In the genomic region with DNA sequence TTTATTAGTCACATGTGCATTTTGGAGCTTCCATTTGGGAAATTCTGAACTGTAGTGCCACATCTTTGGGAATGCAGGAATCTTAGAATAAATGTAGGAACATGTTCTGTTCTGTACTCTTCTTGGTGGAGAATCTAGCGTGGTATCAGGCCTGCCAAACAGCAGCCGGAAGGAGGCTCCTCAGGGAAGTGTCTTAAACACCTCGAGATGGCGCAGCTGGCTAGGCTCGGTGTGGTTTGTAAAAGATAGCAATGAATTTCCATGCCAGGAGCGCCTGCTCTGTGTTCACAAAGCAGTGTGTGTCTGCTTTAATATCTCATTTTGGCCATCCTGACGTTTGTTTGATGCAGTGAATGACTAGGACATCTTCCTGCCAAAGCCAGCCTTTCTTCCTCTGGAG, we compare ENCODE assay signal across 29 cellular contexts.
"Had no signal": no experiment of that assay in that cellular context is flagged by ENCODE, and none has a peak within 500 bp of the region (broad histone marks: within the 10 kb centered on the region; RNA-seq: fewer than 3 reads in every experiment).

No MANE protein-coding gene starts in this region.

- H3K4me1 ChIP-seq: body of pancreas, Peyer's patch, SJSA1 had no signal

- DNase-seq: activated CD4-positive, alpha-beta T cell treated with anti-CD3 and anti-CD28 coated beads for 36 hours; activated CD4-positive, alpha-beta T cell treated with anti-CD3 and anti-CD28 coated beads, Interleukin-2, amount 10 ng/mL, durations not matched to agents 7 days and 5 days; activated CD4-positive, alpha-beta T cell treated with anti-CD3 and anti-CD28 coated beads, Interleukin-2, amount 50 U/mL, for 48 hours; activated CD8-positive, alpha-beta T cell treated with anti-CD3 and anti-CD28 coated beads, Interleukin-2, amount 10 ng/mL, durations not matched to agents 7 days and 5 days; activated gamma-delta T cell; activated naive CD4-positive, alpha-beta T cell treated with Interleukin-2 at 50 U/mL for 16 hours; activated naive CD8-positive, alpha-beta T cell treated with anti-CD3 and anti-CD28 coated beads, Interleukin-2, amount 10 ng/mL, durations not matched to agents 7 days and 5 days; activated T-cell treated with anti-CD3 and anti-CD28 coated beads, Interleukin-2, amount 50 U/mL, for 24 hours; body of pancreas; caudate nucleus; NCI-H1105; NCI-H1417 treated with DMSO at 0.1 percent for 48 hours; NCI-H187 treated with DMSO at 0.1 percent for 48 hours; NCI-H2081; NCI-H345; NCI-H526; NCI-H748 treated with DMSO at 0.1 percent for 48 hours; NK-92 treated with Interleukin-12 subunit alpha and Interleukin-12 subunit beta, amount 100 ng/mL, for 24 hours; PC-3; Peyer's patch; RPMI8226; SHP77 treated with DMSO at 0.1 percent for 48 hours; SK-N-SH had no signal

- H3K27me3 Mint-ChIP-seq: activated CD4-positive, alpha-beta T cell treated with anti-CD3 and anti-CD28 coated beads for 36 hours; activated CD4-positive, alpha-beta T cell treated with anti-CD3 and anti-CD28 coated beads, Interleukin-2, amount 10 ng/mL, durations not matched to agents 7 days and 5 days; activated naive CD4-positive, alpha-beta T cell treated with anti-CD3 and anti-CD28 coated beads, Interleukin-2, amount 50 U/mL, for 24 hours; activated naive CD8-positive, alpha-beta T cell treated with anti-CD3 and anti-CD28 coated beads, Interleukin-2, amount 10 ng/mL, durations not matched to agents 7 days and 5 days; activated T-cell treated with anti-CD3 and anti-CD28 coated beads, Interleukin-2, amount 50 U/mL, for 24 hours had no signal

- H3K4me1 Mint-ChIP-seq: activated CD4-positive, alpha-beta T cell treated with anti-CD3 and anti-CD28 coated beads for 36 hours; activated naive CD4-positive, alpha-beta T cell treated with anti-CD3 and anti-CD28 coated beads, Interleukin-2, amount 50 U/mL, for 24 hours; activated naive CD8-positive, alpha-beta T cell treated with anti-CD3 and anti-CD28 coated beads, Interleukin-2, amount 10 ng/mL, durations not matched to agents 7 days and 5 days had no signal

- H3K27ac ChIP-seq: KMS-11, Peyer's patch, SJSA1 had no signal

- H3K9me3 Mint-ChIP-seq: activated CD4-positive, alpha-beta T cell treated with anti-CD3 and anti-CD28 coated beads, Interleukin-2, amount 10 ng/mL, durations not matched to agents 7 days and 5 days; activated naive CD4-positive, alpha-beta T cell treated with anti-CD3 and anti-CD28 coated beads, Interleukin-2, amount 50 U/mL, for 24 hours; activated naive CD8-positive, alpha-beta T cell treated with anti-CD3 and anti-CD28 coated beads, Interleukin-2, amount 10 ng/mL, durations not matched to agents 7 days and 5 days; activated T-cell treated with anti-CD3 and anti-CD28 coated beads, Interleukin-2, amount 50 U/mL, for 24 hours; activated T-helper 2 cell treated with anti-CD3 and anti-CD28 coated beads, Interferon-gamma antibody, Interleukin-2, Interleukin-4, amounts not matched to agents 10 μg/mL and 5 μg/mL and 100 μg/mL, durations not matched to agents 14 hours and 24 hours and 36 hours; T-helper 1 cell treated with Interleukin-12 subunit alpha and Interleukin-12 subunit beta and Interleukin-4 antibody, amounts not matched to agents 30 μg/mL and 1 μg/mL, for 36 hours; T-helper 2 cell treated with Interferon-gamma antibody and Interleukin-4, amounts not matched to agents 5 μg/mL and 100 μg/mL, for 36 hours had no signal

- H3K9me3 ChIP-seq: body of pancreas, Peyer's patch, SJSA1, SK-N-SH had no signal

- H3K27me3 ChIP-seq: body of pancreas, Peyer's patch, SJSA1 had no signal

- H3K4me3 Mint-ChIP-seq: activated CD4-positive, alpha-beta T cell treated with anti-CD3 and anti-CD28 coated beads for 36 hours; activated CD4-positive, alpha-beta T cell treated with anti-CD3 and anti-CD28 coated beads, Interleukin-2, amount 10 ng/mL, durations not matched to agents 7 days and 5 days; activated CD8-positive, alpha-beta T cell treated with anti-CD3 and anti-CD28 coated beads, Interleukin-2, amount 10 ng/mL, durations not matched to agents 7 days and 5 days; activated naive CD4-positive, alpha-beta T cell treated with anti-CD3 and anti-CD28 coated beads, Interleukin-2, amount 50 U/mL, for 24 hours; activated naive CD8-positive, alpha-beta T cell treated with anti-CD3 and anti-CD28 coated beads, Interleukin-2, amount 10 ng/mL, durations not matched to agents 7 days and 5 days; activated T-cell treated with anti-CD3 and anti-CD28 coated beads, Interleukin-2, amount 50 U/mL, for 24 hours; T-helper 1 cell treated with Interleukin-12 subunit alpha and Interleukin-12 subunit beta and Interleukin-4 antibody, amounts not matched to agents 30 μg/mL and 1 μg/mL, for 36 hours; T-helper 2 cell treated with Interferon-gamma antibody and Interleukin-4, amounts not matched to agents 5 μg/mL and 100 μg/mL, for 36 hours had no signal

- H3K27ac Mint-ChIP-seq: activated CD4-positive, alpha-beta T cell treated with anti-CD3 and anti-CD28 coated beads for 36 hours; activated CD4-positive, alpha-beta T cell treated with anti-CD3 and anti-CD28 coated beads, Interleukin-2, amount 10 ng/mL, durations not matched to agents 7 days and 5 days; activated CD8-positive, alpha-beta T cell treated with anti-CD3 and anti-CD28 coated beads, Interleukin-2, amount 10 ng/mL, durations not matched to agents 7 days and 5 days; activated naive CD4-positive, alpha-beta T cell treated with anti-CD3 and anti-CD28 coated beads, Interleukin-2, amount 50 U/mL, for 24 hours; activated naive CD8-positive, alpha-beta T cell treated with anti-CD3 and anti-CD28 coated beads, Interleukin-2, amount 10 ng/mL, durations not matched to agents 7 days and 5 days; activated T-cell treated with anti-CD3 and anti-CD28 coated beads, Interleukin-2, amount 50 U/mL, for 24 hours; activated T-helper 2 cell treated with anti-CD3 and anti-CD28 coated beads, Interferon-gamma antibody, Interleukin-2, Interleukin-4, amounts not matched to agents 10 μg/mL and 5 μg/mL and 100 μg/mL, durations not matched to agents 14 hours and 24 hours and 36 hours; T-helper 1 cell treated with Interleukin-12 subunit alpha and Interleukin-12 subunit beta and Interleukin-4 antibody, amounts not matched to agents 30 μg/mL and 1 μg/mL, for 36 hours; T-helper 2 cell treated with Interferon-gamma antibody and Interleukin-4, amounts not matched to agents 5 μg/mL and 100 μg/mL, for 36 hours had no signal

- H3K4me3 ChIP-seq: body of pancreas, Peyer's patch, SJSA1 had no signal
